ENCODE assay signal across 8 cellular contexts in genomic region chr2:196298106-196298723, GRCh38.
DNase-seq lines count a peak whose midpoint lies in the region; ATAC-seq, FAIRE-seq and TF ChIP-seq lines count a peak whose summit lies in the region.
"Not testable (repeated sequence)": the region's sequence is repeated elsewhere in the genome, so short reads cannot be mapped to it uniquely, and the experiment has no call there.

No MANE protein-coding gene starts in this region.

- not testable (repeated sequence) for H3F3A ChIP-seq in Loucy (ENCODE audit: low read depth)

- not testable (repeated sequence) for H3K4me1 Mint-ChIP-seq in activated B cell treated with CpG ODN at 0.5 μM for 24 hours

- ATAC-seq in activated B cell treated with CpG ODN at 0.5 μM for 24 hours (ENCODE audit: low read depth): not testable (repeated sequence)

- not testable (repeated sequence) for H3K27me3 Mint-ChIP-seq in activated B cell treated with CpG ODN at 0.5 μM for 24 hours

- H3K4me2 ChIP-seq in Loucy (ENCODE audit: low read depth, low read length, poor library complexity, severe bottlenecking): not testable (repeated sequence)

- not testable (repeated sequence) for H3K36me3 Mint-ChIP-seq in activated B cell treated with CpG ODN at 0.5 μM for 24 hours (ENCODE audit: low read depth)

- H3K9me3 ChIP-seq in Loucy (ENCODE audit: insufficient read depth, low read depth, low read length); prostate gland: not testable (repeated sequence)

- not testable (repeated sequence) for H3K9ac ChIP-seq in Loucy (ENCODE audit: low read depth, low read length, poor library complexity, severe bottlenecking)

- H4K20me1 ChIP-seq in Loucy (ENCODE audit: insufficient read depth, low read length, poor library complexity, severe bottlenecking): not testable (repeated sequence)

- not testable (repeated sequence) for TF ChIP-seq POLR2A in prostate gland (IDR thresholded peaks at IDR 0.05)

- H2AFZ ChIP-seq in Loucy (ENCODE audit: low read length): not testable (repeated sequence)

- 56% methylated on average over 8 of the region's 8 CpGs for WGBS in prostate gland

- H3K79me2 ChIP-seq in Loucy (ENCODE audit: insufficient read depth, low read length): not testable (repeated sequence)

- H3K36me3 ChIP-seq in Loucy (ENCODE audit: insufficient read depth, low read length); kidney epithelial cell (ENCODE audit: control insufficient read depth, insufficient read depth, low read length); prostate gland: not testable (repeated sequence)

- not testable (repeated sequence) for H3K4me1 ChIP-seq in Loucy (ENCODE audit: insufficient read depth, low read length, poor library complexity, severe bottlenecking); prostate gland (replicated peaks)

- peak; percentile 93 for FAIRE-seq in endometrium (lab: Jason Lieb, UNC)

- not testable (repeated sequence) for H3K4me3 Mint-ChIP-seq in activated B cell treated with CpG ODN at 0.5 μM for 24 hours

- POLR2A ChIA-PET in activated B cell treated with CpG ODN at 0.5 μM for 24 hours (lab: Charles Lee): interaction anchor here (1.0 kb wide), 1 partner anchor 22 kb away, joined by 3 read pairs; no protein-coding TSS in a partner anchor

- TF ChIP-seq CTCF in AG09319 (IDR thresholded peaks at IDR 0.05; ENCODE audit: low read depth, low read length) (peak; percentile 45), GM12864 (IDR thresholded peaks at IDR 0.05; ENCODE audit: low read depth, low read length, missing control alignments) (peak; percentile 31), Loucy (conservative IDR thresholded peaks at IDR 0.05; ENCODE audit: low read length) (peak; percentile 75), activated B cell treated with CpG ODN at 0.5 μM for 24 hours (IDR thresholded peaks at IDR 0.05) (peak; percentile 42), kidney epithelial cell (IDR thresholded peaks at IDR 0.05; ENCODE audit: insufficient read depth, low read length, poor library complexity, severe bottlenecking) (peak; percentile 38), prostate gland (IDR thresholded peaks at IDR 0.05) (peak; percentile 24 to 55 (median 42))

- DNase-seq in AG09319 (ENCODE audit: extremely low read depth, low read depth); GM12864 (ENCODE audit: low read depth); activated B cell treated with CpG ODN at 0.5 μM for 24 hours; kidney epithelial cell (ENCODE audit: low read depth); prostate gland (ENCODE audit: low spot score): not testable (repeated sequence)
- DNase-seq in NOMO-1 treated with DMSO at 0.1 percent for 48 hours (lab: John Stamatoyannopoulos, UW; ENCODE audit: unreplicated experiment): peak; percentile 23

- not testable (repeated sequence) for H3K27me3 ChIP-seq in Loucy (ENCODE audit: insufficient read depth, low read length, poor library complexity, severe bottlenecking); kidney epithelial cell (ENCODE audit: control insufficient read depth, insufficient read depth, low read length); prostate gland (replicated peaks; ENCODE audit: insufficient read depth)

- H3K9me3 Mint-ChIP-seq in activated B cell treated with CpG ODN at 0.5 μM for 24 hours: not testable (repeated sequence)

- H3K27ac ChIP-seq in prostate gland: not testable (repeated sequence)

- CTCF ChIA-PET in activated B cell treated with CpG ODN at 0.5 μM for 24 hours (lab: Charles Lee): interaction anchor here (0.6 to 3.2 kb wide), 12 partner anchors 12 to 230 kb away, joined by 3 to 25 read pairs (median 3); partner anchors contain the start of gene DNAH7

- not testable (repeated sequence) for H3K4me3 ChIP-seq in GM12864 (ENCODE audit: low read depth, low read length); Loucy (ENCODE audit: low read length, poor library complexity, severe bottlenecking); kidney epithelial cell (ENCODE audit: low read depth, low read length); prostate gland

- not testable (repeated sequence) for H3K9me2 ChIP-seq in Loucy (replicated peaks; ENCODE audit: low read depth, low read length)

- H3K27ac Mint-ChIP-seq in activated B cell treated with CpG ODN at 0.5 μM for 24 hours: not testable (repeated sequence)

- intact Hi-C loops in activated B cell treated with CpG ODN at 0.5 μM for 24 hours (cut with micrococcal nuclease): loop anchor here (1.0 to 10.0 kb wide), 7 partner anchors 39 to 1999 kb away; no protein-coding TSS in a partner anchor
- intact Hi-C loops in prostate gland (cut with DNase I): loop anchor here (10.0 kb wide), 1 partner anchor 157 kb away; no protein-coding TSS in a partner anchor
